Comparison of ENCODE assay signal across 22 cellular contexts in genomic region chr14:94317259-94317658, GRCh38. TPM values are rescaled to one million over a fixed set of nuclear protein-coding genes. Genes with fewer than 3 reads are reported as not detected.
DNase-seq lines count a peak whose midpoint lies in the region; ATAC-seq and TF ChIP-seq lines count a peak whose summit lies in the region.
"Had no signal": no experiment of that assay in that cellular context is flagged by ENCODE, and none has a peak within 500 bp of the region (broad histone marks: within the 10 kb centered on the region; RNA-seq: fewer than 3 reads in every experiment).

No MANE protein-coding gene starts in this region.

- H3K27ac ChIP-seq in esophagus squamous epithelium, result peak overlapping the region in 3 of 4 donors; percentile 15 to 52 (median 44)
- H3K27ac ChIP-seq: coronary artery, epithelial cell of prostate had no signal

- no peak for TF ChIP-seq POLR2A in esophagus squamous epithelium (IDR thresholded peaks at IDR 0.05)

- peaks cover 0 to 7% (median 5%) of the 10 kb centered on the region in 3 donors for H3K27me3 Mint-ChIP-seq in immature natural killer cell (ENCODE audit: low read depth in 3 of 3)

- H3K4me1 Mint-ChIP-seq in immature natural killer cell, result no peaks in the 10 kb centered on the region
- H3K4me1 Mint-ChIP-seq: CD8-positive, alpha-beta memory T cell had no signal

- no peaks in the 10 kb centered on the region for H3K9me3 ChIP-seq in esophagus squamous epithelium

- no peak overlapping the region for H3K27ac Mint-ChIP-seq in immature natural killer cell
- H3K27ac Mint-ChIP-seq: activated T-helper 2 cell treated with anti-CD3 and anti-CD28 coated beads, Interferon-gamma antibody, Interleukin-2, Interleukin-4, amounts not matched to agents 10 μg/mL and 5 μg/mL and 100 μg/mL, durations not matched to agents 14 hours and 24 hours and 36 hours; CD8-positive, alpha-beta memory T cell; H9; nephron progenitor cell had no signal

- peak; percentile 67 for DNase-seq in HT-29 (ENCODE audit: low spot score)
- DNase-seq in esophagus squamous epithelium (lab: John Stamatoyannopoulos, UW), result no peak
- DNase-seq in left lobe of liver (ENCODE audit: low spot score), result peak; percentile 90
- DNase-seq in skeletal muscle cell (ENCODE audit: low read depth), result peak; percentile 38
- DNase-seq in DMS79 treated with DMSO at 0.1 percent for 48 hours (lab: John Stamatoyannopoulos, UW), result no peak
- DNase-seq in immature natural killer cell, result no peak
- DNase-seq: amniotic stem cell; CD8-positive, alpha-beta memory T cell; H9; IMR-90; MV-4-11; NCI-H69; nephron progenitor cell had no signal

- peaks cover 0 to 5% (median 0%) of the 10 kb centered on the region in 6 donors for H3K9me3 Mint-ChIP-seq in immature natural killer cell
- H3K9me3 Mint-ChIP-seq: activated T-helper 2 cell treated with anti-CD3 and anti-CD28 coated beads, Interferon-gamma antibody, Interleukin-2, Interleukin-4, amounts not matched to agents 10 μg/mL and 5 μg/mL and 100 μg/mL, durations not matched to agents 14 hours and 24 hours and 36 hours; H9 had no signal

- 30 to 71% methylated on average over 4 of the region's 4 CpGs for WGBS in esophagus squamous epithelium, 2 donors

- H3K4me3 Mint-ChIP-seq in immature natural killer cell, result no peak overlapping the region
- H3K4me3 Mint-ChIP-seq: CD8-positive, alpha-beta memory T cell; H9; nephron progenitor cell had no signal

- H3K4me3 ChIP-seq in esophagus squamous epithelium (no peak overlapping the region), skeletal muscle cell (ENCODE audit: low read depth, low read length) (no peak overlapping the region)
- H3K4me3 ChIP-seq: coronary artery, GM12878 had no signal

- no peaks in the 10 kb centered on the region for H3K36me3 ChIP-seq in esophagus squamous epithelium

- ATAC-seq in left lobe of liver (peak; percentile 72), GM18873 (IDR thresholded peaks at IDR 0.05; ENCODE audit: low FRiP score, unreplicated experiment) (no peak), HG03460 (IDR thresholded peaks at IDR 0.05; ENCODE audit: unreplicated experiment) (no peak)
- ATAC-seq: GM12878 had no signal

- no peaks in the 10 kb centered on the region for H3K27me3 ChIP-seq in esophagus squamous epithelium

- H3K36me3 Mint-ChIP-seq in immature natural killer cell, result no peaks in the 10 kb centered on the region
- H3K36me3 Mint-ChIP-seq: CD8-positive, alpha-beta memory T cell had no signal

- no peak for TF ChIP-seq CTCF in esophagus squamous epithelium (IDR thresholded peaks at IDR 0.05)

- intact Hi-C loops in esophagus squamous epithelium (cut with DNase I), result no loop called here

- H3K4me1 ChIP-seq in esophagus squamous epithelium, result peaks cover 0 to 52% (median 2%) of the 10 kb centered on the region in 3 donors

RNA-seq across cellular contexts. Expression of gene SERPINA6, which starts 5.9 kb away (rescaled TPM):
- 0.99 and 1.2 TPM in 2 replicates for total RNA-seq in HT-29 (2014; rRNA removed; shearing (Covaris generic))
- not detected for total RNA-seq in esophagus squamous epithelium
- 155 TPM for total RNA-seq in left lobe of liver
- polyA plus RNA-seq in immature natural killer cell, result not detected
- total RNA-seq: activated CD8-positive, alpha-beta memory T cell treated with anti-CD3 and anti-CD28 coated beads for 36 hours; activated T-helper 2 cell treated with anti-CD3 and anti-CD28 coated beads, Interferon-gamma antibody, Interleukin-2, Interleukin-4, amounts not matched to agents 10 μg/mL and 5 μg/mL and 100 μg/mL, durations not matched to agents 14 hours and 24 hours and 36 hours; CD8-positive, alpha-beta memory T cell; H9; IMR-90; ureter had no signal
- polyA plus RNA-seq: AG04450; CD8-positive, alpha-beta memory T cell; IMR-90 had no signal

RNA-seq across cellular contexts. Expression of gene SERPINA10, which starts 24.2 kb away (rescaled TPM):
- not detected in 2 replicates for total RNA-seq in HT-29 (2014; rRNA removed; shearing (Covaris generic))
- total RNA-seq in esophagus squamous epithelium (not detected), left lobe of liver (200 TPM)
- not detected for polyA plus RNA-seq in immature natural killer cell
- total RNA-seq: activated CD8-positive, alpha-beta memory T cell treated with anti-CD3 and anti-CD28 coated beads for 36 hours; activated T-helper 2 cell treated with anti-CD3 and anti-CD28 coated beads, Interferon-gamma antibody, Interleukin-2, Interleukin-4, amounts not matched to agents 10 μg/mL and 5 μg/mL and 100 μg/mL, durations not matched to agents 14 hours and 24 hours and 36 hours; CD8-positive, alpha-beta memory T cell; GM12878; H9; IMR-90; ureter had no signal
- polyA plus RNA-seq: AG04450; CD8-positive, alpha-beta memory T cell; GM12878; IMR-90 had no signal

RNA-seq across cellular contexts. Expression of gene SERPINA2, which starts 49.2 kb away (rescaled TPM):
- not detected in 2 replicates for total RNA-seq in HT-29 (2014; rRNA removed; shearing (Covaris generic))
- total RNA-seq in esophagus squamous epithelium (not detected), left lobe of liver (not detected)
- polyA plus RNA-seq in immature natural killer cell, result not detected
- total RNA-seq: activated CD8-positive, alpha-beta memory T cell treated with anti-CD3 and anti-CD28 coated beads for 36 hours; activated T-helper 2 cell treated with anti-CD3 and anti-CD28 coated beads, Interferon-gamma antibody, Interleukin-2, Interleukin-4, amounts not matched to agents 10 μg/mL and 5 μg/mL and 100 μg/mL, durations not matched to agents 14 hours and 24 hours and 36 hours; CD8-positive, alpha-beta memory T cell; GM12878; H9; IMR-90; ureter had no signal
- polyA plus RNA-seq: AG04450; CD8-positive, alpha-beta memory T cell; GM12878; IMR-90 had no signal

Comparison
In these comparisons a context has a peak if more than half of its experiments do, and no peak if none do; other contexts are left out.
1. DNase-seq: peak in HT-29 (single experiment), left lobe of liver (single experiment) and skeletal muscle cell (single experiment); none in esophagus squamous epithelium (single experiment), DMS79 treated with DMSO at 0.1 percent for 48 hours (single experiment) and immature natural killer cell (0 of 3).
2. RNA of gene SERPINA6, which starts 5.9 kb away (total RNA-seq): 155 TPM in left lobe of liver (single experiment); 0.99 to 1.2 TPM in HT-29 and not detected in esophagus squamous epithelium; every median in the first group is over 10 times any median in the second.
3. RNA of gene SERPINA10, which starts 24.2 kb away (total RNA-seq): 200 TPM in left lobe of liver (single experiment); not detected in HT-29 and not detected in esophagus squamous epithelium; every median in the first group is over 100 times any median in the second.